In the genomic region with DNA sequence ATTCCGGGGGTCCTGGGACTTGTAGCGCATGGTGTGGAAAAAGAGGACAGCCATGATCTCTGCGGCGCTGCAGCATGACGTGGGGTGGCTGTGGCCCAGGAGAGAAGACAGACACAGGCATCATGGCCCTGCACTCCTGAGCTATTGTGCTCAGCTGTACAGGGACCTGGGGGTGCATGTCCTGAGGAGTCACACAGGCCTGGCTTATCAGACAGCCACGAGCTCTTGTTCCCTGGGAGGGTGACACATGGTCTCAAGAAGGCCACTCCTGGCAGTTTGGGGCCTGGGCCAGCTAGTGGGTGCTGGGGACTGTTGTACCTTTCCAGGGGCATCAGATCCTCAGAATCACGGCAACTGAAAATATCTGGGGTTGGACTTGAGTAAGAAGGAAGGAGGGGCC, we compare ENCODE assay signal across 13 cellular contexts. TPM values are rescaled to one million over a fixed set of nuclear protein-coding genes. Genes with fewer than 3 reads are reported as not detected.
DNase-seq lines count a peak whose midpoint lies in the region; ATAC-seq and TF ChIP-seq lines count a peak whose summit lies in the region.
"Had no signal": no experiment of that assay in that cellular context is flagged by ENCODE, and none has a peak within 500 bp of the region (broad histone marks: within the 10 kb centered on the region; RNA-seq: fewer than 3 reads in every experiment).

No MANE protein-coding gene starts in this region.

- DNase-seq in chondrocyte (ENCODE audit: low spot score) (no peak), lower lobe of right lung (no peak), stomach (no peak), aorta (no peak), globus pallidus (ENCODE audit: low spot score) (no peak)
- no peak for DNase-seq in activated CD4-positive, CD25-positive, alpha-beta regulatory T cell treated with anti-CD3 and anti-CD28 coated beads, Interleukin-2, amount 50 U/mL, for 72 hours
- DNase-seq: activated CD8-positive, alpha-beta memory T cell treated with anti-CD3 and anti-CD28 coated beads, Interleukin-2, amount 50 U/mL, for 4 hours; CD8-positive, alpha-beta memory T cell; NCI-H1048; NCI-H226; stimulated activated CD4-positive, alpha-beta T cell treated with anti-CD3 and anti-CD28 coated beads, Interleukin-4, amount 100 ng/mL, for 24 hours had no signal

- no peaks in the 10 kb centered on the region for H3K27me3 Mint-ChIP-seq in chondrocyte (ENCODE audit: low read depth)
- H3K27me3 Mint-ChIP-seq: CD8-positive, alpha-beta memory T cell; IgD-negative memory B cell had no signal

- peak overlapping the region; percentile 53; the same call in 1 of the 2 replicates for H3K27ac ChIP-seq in HUES64 (ENCODE audit: low read depth, low read length)
- H3K27ac ChIP-seq in lower lobe of right lung, result peak overlapping the region; percentile 61
- peak overlapping the region in 3 of 5 donors; percentile 14 to 45 (median 25) for H3K27ac ChIP-seq in stomach
- H3K27ac ChIP-seq in aorta (ENCODE audit: low read depth in 1 of 2, low read length in 2 of 2), result no peak overlapping the region

- intact Hi-C loops in lower lobe of right lung (cut with DNase I) (no loop called here), stomach (cut with DNase I; ENCODE audit: low total_unique reads) (no loop called here), aorta (cut with DNase I) (no loop called here)

- peak; percentile 55 to 66 for ATAC-seq in lower lobe of right lung
- no peak for ATAC-seq in aorta (ENCODE audit: low FRiP score)

- peaks cover 59% of the 10 kb centered on the region for H3K4me1 Mint-ChIP-seq in chondrocyte (ENCODE audit: low read depth)

- H3K36me3 ChIP-seq in HUES64 (ENCODE audit: insufficient read depth, low read length), result peaks cover 68% of the 10 kb centered on the region
- peaks cover 48% of the 10 kb centered on the region for H3K36me3 ChIP-seq in lower lobe of right lung
- peaks cover 34 to 63% (median 55%) of the 10 kb centered on the region in 4 donors for H3K36me3 ChIP-seq in stomach
- H3K36me3 ChIP-seq in aorta (ENCODE audit: control insufficient read depth in 1 of 2, insufficient read depth in 2 of 2, low read length in 1 of 2), result no peaks in the 10 kb centered on the region

- no peaks in the 10 kb centered on the region for H3K9me3 ChIP-seq in HUES64 (ENCODE audit: insufficient read depth, low read depth, low read length)
- no peaks in the 10 kb centered on the region for H3K9me3 ChIP-seq in lower lobe of right lung
- H3K9me3 ChIP-seq in stomach, result no peaks in the 10 kb centered on the region
- H3K9me3 ChIP-seq in aorta (ENCODE audit: control insufficient read depth, low read length), result no peaks in the 10 kb centered on the region

- peak overlapping the region; percentile 73 for H3K27ac Mint-ChIP-seq in chondrocyte (ENCODE audit: unreplicated experiment)
- H3K27ac Mint-ChIP-seq: IgD-negative memory B cell had no signal

- H3K9me3 Mint-ChIP-seq in chondrocyte (ENCODE audit: low read depth), result no peaks in the 10 kb centered on the region
- H3K9me3 Mint-ChIP-seq: CD8-positive, alpha-beta memory T cell; IgD-negative memory B cell had no signal

- no peak overlapping the region; the same call in 1 of the 2 replicates for H3K9ac ChIP-seq in HUES64 (ENCODE audit: low read depth, low read length)

- peaks cover 13% of the 10 kb centered on the region for H3K4me1 ChIP-seq in HUES64 (ENCODE audit: insufficient read depth, low read length)
- peaks cover 73% of the 10 kb centered on the region for H3K4me1 ChIP-seq in lower lobe of right lung
- peaks cover 49 to 84% (median 65%) of the 10 kb centered on the region in 4 donors for H3K4me1 ChIP-seq in stomach
- H3K4me1 ChIP-seq in aorta (ENCODE audit: control insufficient read depth in 1 of 2, insufficient read depth in 2 of 2, low read length in 2 of 2), result no peaks in the 10 kb centered on the region

- H3K36me3 Mint-ChIP-seq in chondrocyte (ENCODE audit: low read depth), result peaks cover 7% of the 10 kb centered on the region

- peak overlapping the region; percentile 5 for H3K4me3 Mint-ChIP-seq in chondrocyte (ENCODE audit: unreplicated experiment)
- H3K4me3 Mint-ChIP-seq: CD8-positive, alpha-beta memory T cell had no signal

- TF ChIP-seq POLR2A in stomach (IDR thresholded peaks at IDR 0.05), result no peak

- no peak overlapping the region for H3K4me3 ChIP-seq in HUES64 (ENCODE audit: low read length)
- no peak overlapping the region for H3K4me3 ChIP-seq in lower lobe of right lung
- H3K4me3 ChIP-seq in stomach, result no peak overlapping the region
- H3K4me3 ChIP-seq in aorta (ENCODE audit: low read length in 2 of 2), result no peak overlapping the region

- TF ChIP-seq CTCF in chondrocyte (IDR thresholded peaks at IDR 0.05) (no peak), lower lobe of right lung (IDR thresholded peaks at IDR 0.05) (no peak), stomach (IDR thresholded peaks at IDR 0.05) (no peak)

- H3K27me3 ChIP-seq in HUES64 (ENCODE audit: insufficient read depth, low read length), result no peaks in the 10 kb centered on the region
- H3K27me3 ChIP-seq in lower lobe of right lung (ENCODE audit: low read depth), result no peaks in the 10 kb centered on the region
- no peaks in the 10 kb centered on the region for H3K27me3 ChIP-seq in stomach
- no peaks in the 10 kb centered on the region for H3K27me3 ChIP-seq in aorta (ENCODE audit: control insufficient read depth in 1 of 2, insufficient read depth in 2 of 2, low read length in 1 of 2)

- TF ChIP-seq EP300 in stomach (IDR thresholded peaks at IDR 0.05), result no peak

- WGBS in HUES64, result 96% methylated on average over 7 of the region's 7 CpGs
- WGBS in stomach, 5 donors, result 78 to 94% (median 84%) methylated on average over 6 to 7 of the region's 7 CpGs
- WGBS in aorta, 2 donors, result 85 to 88% methylated on average over 7 of the region's 7 CpGs

RNA-seq across cellular contexts. Expression of a gene that starts 13.7 kb away (rescaled TPM):
- polyA plus RNA-seq in HUES64 (2013, experiment 1 of 2), result 729 TPM
- polyA plus RNA-seq in HUES64 (2013, experiment 2 of 2), result 799 TPM
- total RNA-seq in chondrocyte, result 165 to 299 TPM (median 169 TPM) in 3 replicates
- total RNA-seq in lower lobe of right lung, result 437 TPM
- 100 to 1,000 TPM in 3 of 5 donors, 10 to 100 TPM in 2; 88.3 to 247 (median 162) TPM for total RNA-seq in stomach
- 100 to 1,000 TPM in 2 of 3 donors, 10 to 100 TPM in 1; 84.9 to 385 (median 118) TPM for polyA plus RNA-seq in stomach
- total RNA-seq in aorta, result 100 to 1,000 TPM; 109 to 183 TPM
- 100 to 1,000 TPM in 1 of 2 donors, 10 to 100 TPM in 1; 92.4 to 208 TPM for polyA plus RNA-seq in aorta

Comparison
In these comparisons a context has a peak if more than half of its experiments do, and no peak if none do; other contexts are left out.
1. H3K27ac ChIP-seq: peak in HUES64 (single experiment), lower lobe of right lung (single experiment) and stomach (3 of 5); none in aorta (0 of 2).